ENCODE assay signal across 25 cellular contexts in genomic region chr6:121460170-121460569, GRCh38. TPM values are rescaled to one million over a fixed set of nuclear protein-coding genes. Genes with fewer than 3 reads are reported as not detected.
A peak's percentile ranks its signal among the peaks of the same experiment; 100 is the strongest.
DNase-seq lines count a peak whose midpoint lies in the region; ATAC-seq and TF ChIP-seq lines count a peak whose summit lies in the region.
"Had no signal": no experiment of that assay in that cellular context is flagged by ENCODE, and none has a peak within 500 bp of the region (broad histone marks: within the 10 kb centered on the region; RNA-seq: fewer than 3 reads in every experiment).

No MANE protein-coding gene starts in this region.

- DNase-seq in GM13976 (ENCODE audit: low spot score) (peak; percentile 20), left colon (no peak), HuH-7.5 (ENCODE audit: low spot score) (no peak), C1 segment of cervical spinal cord (lab: John Stamatoyannopoulos, UW) (no peak)
- DNase-seq in activated T-cell treated with anti-CD3 and anti-CD28 coated beads, Interleukin-2, amount 50 U/mL, for 48 hours: no peak
- DNase-seq: activated CD4-positive, alpha-beta T cell treated with anti-CD3 and anti-CD28 coated beads, Interleukin-2, amount 50 U/mL, for 48 hours; activated naive CD4-positive, alpha-beta T cell treated with anti-CD3 and anti-CD28 coated beads, Interleukin-2, amount 10 ng/mL, durations not matched to agents 7 days and 5 days; amniotic stem cell; brain microvascular endothelial cell; CD4-positive, alpha-beta T cell; H7; MG63; naive thymus-derived CD4-positive, alpha-beta T cell; NCI-H1417; NCI-H2081; NCI-H446; NCI-H82; T-helper 1 cell; uterus had no signal

- intact Hi-C loops in left colon (cut with DNase I, micrococcal nuclease): no loop called here

- ATAC-seq in GM19395 (IDR thresholded peaks at IDR 0.05; ENCODE audit: unreplicated experiment) (peak; percentile 60), HG02884 (IDR thresholded peaks at IDR 0.05; ENCODE audit: unreplicated experiment) (peak; percentile 93), HG03442 (IDR thresholded peaks at IDR 0.05; ENCODE audit: unreplicated experiment) (peak; percentile 80), left colon (no peak)
- ATAC-seq: K562; naive thymus-derived CD4-positive, alpha-beta T cell had no signal

- no peak for TF ChIP-seq CTCF in GM13976 (IDR thresholded peaks at IDR 0.05; ENCODE audit: borderline replicate concordance, control extremely low read depth, extremely low read depth, insufficient read depth, missing control alignments)

- in situ Hi-C loops in GM13976 (cut with MboI; ENCODE audit: low sequenced_read_pairs, unreplicated experiment): no loop called here

RNA-seq across cellular contexts. Expression of gene GJA1, which starts 24.7 kb away (rescaled TPM):
- 1 to 10 TPM; 6.5 to 8.3 TPM for total RNA-seq in left colon
- total RNA-seq: activated T-helper 1 cell treated with anti-CD3 and anti-CD28 coated beads, Interleukin-12 subunit alpha, Interleukin-12 subunit beta, Interleukin-2, Interleukin-4 antibody, amounts not matched to agents 30 ng/mL and 10 ng/mL and 1 ng/mL, durations not matched to agents 14 hours and 24 hours and 36 hours; CD4-positive, alpha-beta T cell; HT1080; naive thymus-derived CD4-positive, alpha-beta T cell had no signal
